Comparison of ENCODE assay signal across 15 cellular contexts in genomic region chr17:31416503-31416923, GRCh38. TPM values are rescaled to one million over a fixed set of nuclear protein-coding genes. Genes with fewer than 3 reads are reported as not detected.
A peak's percentile ranks its signal among the peaks of the same experiment; 100 is the strongest.
DNase-seq lines count a peak whose midpoint lies in the region; ATAC-seq, FAIRE-seq and TF ChIP-seq lines count a peak whose summit lies in the region.
"Had no signal": no experiment of that assay in that cellular context is flagged by ENCODE, and none has a peak within 500 bp of the region (broad histone marks: within the 10 kb centered on the region; RNA-seq: fewer than 3 reads in every experiment).

No MANE protein-coding gene starts in this region.

- H3K4me1 Mint-ChIP-seq in chondrocyte (ENCODE audit: low read depth) = peaks cover 10% of the 10 kb centered on the region
- H3K4me1 Mint-ChIP-seq: activated naive CD8-positive, alpha-beta T cell treated with anti-CD3 and anti-CD28 coated beads for 36 hours; naive thymus-derived CD4-positive, alpha-beta T cell had no signal

- no peaks in the 10 kb centered on the region for H3K9me3 ChIP-seq in kidney (ENCODE audit: control insufficient read depth in 1 of 2, low read length in 2 of 2)
- H3K9me3 ChIP-seq in spleen = peaks cover 0 to under 1% (median 0%) of the 10 kb centered on the region in 8 donors

- no peak for TF ChIP-seq POLR2A in spleen (IDR thresholded peaks at IDR 0.05)

- 68 to 83% (median 75%) methylated on average over 9 to 10 of the region's 10 CpGs for WGBS in spleen, 5 donors

- DNase-seq in HuH-7.5 (ENCODE audit: low spot score) (peak; percentile 43), chondrocyte (ENCODE audit: low spot score) (peak; percentile 50), kidney (peak; percentile 42), spleen (peak; percentile 38), GOT3 (lab: John Stamatoyannopoulos, UW) (no peak), D721Med (ENCODE audit: insufficient read length, low spot score) (no peak)
- DNase-seq: activated B cell treated with CpG ODN at 0.5 μM for 24 hours; activated CD8-positive, alpha-beta memory T cell treated with anti-CD3 and anti-CD28 coated beads, Interleukin-2, amount 50 U/mL, for 4 hours; activated naive CD8-positive, alpha-beta T cell treated with anti-CD3 and anti-CD28 coated beads for 36 hours; Kasumi-1; naive thymus-derived CD4-positive, alpha-beta T cell; NCI-H2029 treated with DMSO at 0.1 percent for 48 hours had no signal

- no peaks in the 10 kb centered on the region for H3K36me3 ChIP-seq in kidney (ENCODE audit: control insufficient read depth in 1 of 2, insufficient read depth in 2 of 2, low read length in 2 of 2)
- H3K36me3 ChIP-seq in spleen = no peaks in the 10 kb centered on the region

- no peaks in the 10 kb centered on the region for H3K4me1 ChIP-seq in kidney (ENCODE audit: control insufficient read depth in 1 of 2, insufficient read depth in 1 of 2, low read depth in 1 of 2, low read length in 2 of 2)
- peaks cover 0 to 9% (median 2%) of the 10 kb centered on the region in 6 donors for H3K4me1 ChIP-seq in spleen

- TF ChIP-seq CTCF in chondrocyte (IDR thresholded peaks at IDR 0.05) (no peak), kidney (IDR thresholded peaks at IDR 0.05; ENCODE audit: borderline replicate concordance, extremely low read depth, insufficient read depth) (no peak), spleen (IDR thresholded peaks at IDR 0.05 in 8 of 11, conservative IDR thresholded peaks at IDR 0.05 in 3 of 11) (no peak), D721Med (IDR thresholded peaks at IDR 0.05; ENCODE audit: insufficient read depth, missing control alignments) (no peak)

- H3K9me3 Mint-ChIP-seq in chondrocyte (ENCODE audit: low read depth) = no peaks in the 10 kb centered on the region
- H3K9me3 Mint-ChIP-seq: activated B cell treated with CpG ODN at 0.5 μM for 24 hours; activated naive CD8-positive, alpha-beta T cell treated with anti-CD3 and anti-CD28 coated beads for 36 hours; dendritic cell treated with granulocyte-macrophage colony-stimulating factor and Interleukin-4, amounts not matched to agents 40 ng/mL and 50 ng/mL, for 4 days; naive thymus-derived CD4-positive, alpha-beta T cell had no signal

- H3K36me3 Mint-ChIP-seq in chondrocyte (ENCODE audit: low read depth) = no peaks in the 10 kb centered on the region
- H3K36me3 Mint-ChIP-seq: activated naive CD8-positive, alpha-beta T cell treated with anti-CD3 and anti-CD28 coated beads for 36 hours; naive thymus-derived CD4-positive, alpha-beta T cell had no signal

- no peak for ATAC-seq in GM19324 (IDR thresholded peaks at IDR 0.05; ENCODE audit: low FRiP score, unreplicated experiment)
- ATAC-seq: naive thymus-derived CD4-positive, alpha-beta T cell had no signal

- H3K27ac ChIP-seq in kidney (ENCODE audit: low read depth in 2 of 2, low read length in 2 of 2) = no peak overlapping the region
- H3K27ac ChIP-seq in spleen = no peak overlapping the region
- H3K27ac ChIP-seq: skin epidermis had no signal

- H3K27me3 Mint-ChIP-seq in chondrocyte (ENCODE audit: low read depth) = peaks cover 15% of the 10 kb centered on the region
- H3K27me3 Mint-ChIP-seq: activated B cell treated with CpG ODN at 0.5 μM for 24 hours; activated naive CD8-positive, alpha-beta T cell treated with anti-CD3 and anti-CD28 coated beads for 36 hours; naive thymus-derived CD4-positive, alpha-beta T cell had no signal

- H3K4me3 ChIP-seq in kidney (ENCODE audit: low read length in 2 of 2) (no peak overlapping the region), spleen (no peak overlapping the region)
- H3K4me3 ChIP-seq: skin epidermis had no signal

- intact Hi-C loops in kidney (cut with DNase I) = no loop called here
- intact Hi-C loops in spleen (cut with DNase I; ENCODE audit: low total_unique reads) = no loop called here

- no peak for FAIRE-seq in kidney (lab: Jason Lieb, UNC)
- no peak for FAIRE-seq in D721Med (lab: Jason Lieb, UNC)

- H3K4me3 Mint-ChIP-seq in chondrocyte (ENCODE audit: unreplicated experiment) = no peak overlapping the region
- H3K4me3 Mint-ChIP-seq: activated B cell treated with CpG ODN at 0.5 μM for 24 hours; activated naive CD8-positive, alpha-beta T cell treated with anti-CD3 and anti-CD28 coated beads for 36 hours; dendritic cell treated with granulocyte-macrophage colony-stimulating factor and Interleukin-4, amounts not matched to agents 40 ng/mL and 50 ng/mL, for 4 days; naive thymus-derived CD4-positive, alpha-beta T cell had no signal

- no peak overlapping the region for H3K9ac ChIP-seq in kidney (ENCODE audit: low read length in 2 of 2)

- no peak overlapping the region for H3K27ac Mint-ChIP-seq in chondrocyte (ENCODE audit: unreplicated experiment)
- H3K27ac Mint-ChIP-seq: activated B cell treated with CpG ODN at 0.5 μM for 24 hours; activated naive CD8-positive, alpha-beta T cell treated with anti-CD3 and anti-CD28 coated beads for 36 hours; dendritic cell treated with granulocyte-macrophage colony-stimulating factor and Interleukin-4, amounts not matched to agents 40 ng/mL and 50 ng/mL, for 4 days; naive thymus-derived CD4-positive, alpha-beta T cell had no signal

- peaks cover 0 to 18% (median 0%) of the 10 kb centered on the region in 7 donors for H3K27me3 ChIP-seq in spleen (replicated peaks in 1 of 7)

RNA-seq across cellular contexts. Expression of gene RAB11FIP4, which starts 25.0 kb away (rescaled TPM):
- total RNA-seq in chondrocyte = 0.30 to 0.94 TPM (median 0.59 TPM) in 3 replicates
- 32.5 TPM for total RNA-seq in kidney
- 10.0 TPM for polyA plus RNA-seq in kidney (ENCODE audit: insufficient read depth, low read depth, low replicate concordance)
- total RNA-seq in spleen = 10 to 100 TPM; 17.8 to 25.2 (median 22.3) TPM
- 1 to 10 TPM; 5.5 to 8.9 (median 5.8) TPM for polyA plus RNA-seq in spleen

Comparison
In these comparisons a context has a peak if more than half of its experiments do, and no peak if none do; other contexts are left out.
1. DNase-seq: peak in HuH-7.5 (single experiment), chondrocyte (single experiment), kidney (single experiment) and spleen (single experiment); none in GOT3 (single experiment) and D721Med (single experiment).